8 cellular contexts compared by ENCODE assay signal in the genomic region with DNA sequence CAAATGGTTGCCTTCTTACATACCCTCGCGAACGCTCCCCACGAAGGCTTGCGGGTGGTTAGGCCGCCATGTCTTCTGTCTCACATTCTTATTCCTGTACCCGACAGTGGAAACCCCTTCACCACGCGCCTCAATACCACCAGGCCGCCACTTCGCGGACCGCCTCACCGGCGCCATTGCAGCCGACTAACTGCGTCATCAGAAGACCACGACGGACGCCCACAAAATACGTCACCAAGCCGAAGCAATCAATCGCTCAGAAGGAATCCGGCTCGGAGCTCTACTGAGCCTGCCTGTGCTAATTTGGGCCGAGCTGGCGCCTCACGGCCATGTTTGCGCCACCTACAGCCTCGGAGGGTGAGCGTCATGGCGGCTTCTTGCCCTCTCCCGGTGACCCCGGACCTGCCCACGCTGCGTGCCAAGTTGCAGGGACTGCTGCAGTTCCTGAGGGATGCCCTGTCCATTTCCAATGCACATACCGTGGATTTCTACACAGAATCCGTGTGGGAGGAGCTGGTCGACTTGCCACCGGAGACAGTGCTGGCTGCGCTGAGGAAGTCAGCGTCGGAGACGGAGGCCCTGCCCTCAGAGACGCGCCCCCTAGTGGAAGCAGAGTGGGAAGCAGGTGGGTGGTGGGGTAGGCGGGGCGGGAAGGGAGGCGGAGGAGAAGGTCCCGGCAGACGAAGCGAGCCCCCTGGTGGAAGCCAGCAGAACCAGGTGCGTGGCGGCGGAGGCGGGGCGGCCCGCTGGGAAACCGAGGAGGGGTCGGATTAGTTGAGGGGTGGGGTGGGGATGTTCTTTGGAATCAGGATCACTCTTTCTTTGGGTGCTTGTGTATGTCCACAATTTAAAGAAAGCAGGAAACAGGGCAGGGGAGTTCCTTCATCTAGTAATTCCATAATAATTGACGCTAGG. TPM values are rescaled to one million over a fixed set of nuclear protein-coding genes. Genes with fewer than 3 reads are reported as not detected.
A peak's percentile ranks its signal among the peaks of the same experiment; 100 is the strongest.
DNase-seq lines count a peak whose midpoint lies in the region; ATAC-seq and TF ChIP-seq lines count a peak whose summit lies in the region.

A gene with protein sequence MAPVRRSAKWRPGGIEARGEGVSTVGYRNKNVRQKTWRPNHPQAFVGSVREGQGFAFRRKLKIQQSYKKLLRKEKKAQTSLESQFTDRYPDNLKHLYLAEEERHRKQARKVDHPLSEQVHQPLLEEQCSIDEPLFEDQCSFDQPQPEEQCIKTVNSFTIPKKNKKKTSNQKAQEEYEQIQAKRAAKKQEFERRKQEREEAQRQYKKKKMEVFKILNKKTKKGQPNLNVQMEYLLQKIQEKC (minus strand): TSS at position 188 of the 915 bp plus-strand sequence. CDS start 11 bp downstream, at position 177.
A gene with protein sequence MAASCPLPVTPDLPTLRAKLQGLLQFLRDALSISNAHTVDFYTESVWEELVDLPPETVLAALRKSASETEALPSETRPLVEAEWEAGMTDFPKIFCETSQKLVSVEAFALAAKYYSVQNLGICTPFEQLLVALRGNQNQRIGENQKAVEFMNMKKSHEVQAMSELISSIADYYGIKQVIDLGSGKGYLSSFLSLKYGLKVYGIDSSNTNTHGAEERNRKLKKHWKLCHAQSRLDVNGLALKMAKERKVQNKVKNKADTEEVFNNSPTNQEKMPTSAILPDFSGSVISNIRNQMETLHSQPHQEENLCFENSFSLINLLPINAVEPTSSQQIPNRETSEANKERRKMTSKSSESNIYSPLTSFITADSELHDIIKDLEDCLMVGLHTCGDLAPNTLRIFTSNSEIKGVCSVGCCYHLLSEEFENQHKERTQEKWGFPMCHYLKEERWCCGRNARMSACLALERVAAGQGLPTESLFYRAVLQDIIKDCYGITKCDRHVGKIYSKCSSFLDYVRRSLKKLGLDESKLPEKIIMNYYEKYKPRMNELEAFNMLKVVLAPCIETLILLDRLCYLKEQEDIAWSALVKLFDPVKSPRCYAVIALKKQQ (plus strand): TSS at position 330 of the 915 bp plus-strand sequence. CDS start 37 bp downstream, at position 367.

- no peaks in the 10 kb centered on the region for H3K9me3 ChIP-seq in CD4-positive, CD25-positive, alpha-beta regulatory T cell (ENCODE audit: control insufficient read depth in 2 of 2, low read length in 2 of 2)
- H3K9me3 ChIP-seq in liver (ENCODE audit: control insufficient read depth in 4 of 4, low read length in 3 of 4), result no peaks in the 10 kb centered on the region

- DNase-seq in CD4-positive, CD25-positive, alpha-beta regulatory T cell, result peak; percentile 95 to 98 (median 98)
- peak; percentile 99 for DNase-seq in NCI-H748 (lab: John Stamatoyannopoulos, UW; ENCODE audit: unreplicated experiment)
- peak; percentile 96 to 98 for DNase-seq in activated CD4-positive, alpha-beta T cell treated with anti-CD3 and anti-CD28 coated beads, Interleukin-2, amount 50 U/mL, for 4 hours
- DNase-seq in dermis microvascular lymphatic vessel endothelial cell (ENCODE audit: low read depth in 2 of 2), result peak; percentile 98 to 99
- peak; percentile 98 for DNase-seq in stimulated activated CD4-positive, alpha-beta T cell treated with anti-CD3 and anti-CD28 coated beads, Interleukin-4, amount 100 ng/mL, for 24 hours

- H3K4me3 Mint-ChIP-seq in CD4-positive, CD25-positive, alpha-beta regulatory T cell, result peak within 1 kb of the TSS; percentile 97 to 99 (median 98)

- H3K36me3 ChIP-seq in CD4-positive, CD25-positive, alpha-beta regulatory T cell (ENCODE audit: control insufficient read depth, insufficient read depth, low read length), result peaks cover 17% of the 10 kb centered on the region
- peaks cover 2 to 21% (median 13%) of the 10 kb centered on the region in 4 donors for H3K36me3 ChIP-seq in liver (ENCODE audit: control insufficient read depth in 4 of 4, insufficient read depth in 3 of 4, low read depth in 1 of 4, low read length in 3 of 4)

- peaks cover 26 to 70% (median 47%) of the 10 kb centered on the region in 4 donors for H3K4me1 Mint-ChIP-seq in CD4-positive, CD25-positive, alpha-beta regulatory T cell

- peak within 1 kb of the TSS; percentile 99 to 100 (median 99) for H3K27ac Mint-ChIP-seq in CD4-positive, CD25-positive, alpha-beta regulatory T cell

- TF ChIP-seq CTCF in liver (IDR thresholded peaks at IDR 0.05; ENCODE audit: low read depth, low read length, missing input control), result peak; percentile 85

- peak within 1 kb of the TSS; percentile 97 for H3K4me3 ChIP-seq in CD4-positive, CD25-positive, alpha-beta regulatory T cell (ENCODE audit: low read depth, low read length)
- H3K4me3 ChIP-seq in liver (ENCODE audit: low read depth in 1 of 3, low read length in 3 of 3), result peak within 1 kb of the TSS; percentile 71 to 99 (median 98)

- H3K9me3 Mint-ChIP-seq in CD4-positive, CD25-positive, alpha-beta regulatory T cell, result no peaks in the 10 kb centered on the region

- H3K27me3 Mint-ChIP-seq in CD4-positive, CD25-positive, alpha-beta regulatory T cell, result peaks cover 7% of the 10 kb centered on the region

- under 1% methylated on average over 61 of the region's 61 CpGs for WGBS in liver

- peak; percentile 92 to 93 for ATAC-seq in CD4-positive, CD25-positive, alpha-beta regulatory T cell (ENCODE audit: low read depth in 2 of 2)
- ATAC-seq in GM19372 (IDR thresholded peaks at IDR 0.05; ENCODE audit: low read depth, unreplicated experiment), result peak; percentile 91
- peak; percentile 93 for ATAC-seq in HG03558 (IDR thresholded peaks at IDR 0.05; ENCODE audit: extremely low read depth, unreplicated experiment)

- H3K36me3 Mint-ChIP-seq in CD4-positive, CD25-positive, alpha-beta regulatory T cell, result peaks cover 32% of the 10 kb centered on the region

- H3K4me1 ChIP-seq in CD4-positive, CD25-positive, alpha-beta regulatory T cell (ENCODE audit: control insufficient read depth, insufficient read depth, low read length, poor library complexity, severe bottlenecking), result peaks cover 36% of the 10 kb centered on the region
- peaks cover 5 to 32% (median 30%) of the 10 kb centered on the region in 4 donors for H3K4me1 ChIP-seq in liver (ENCODE audit: control insufficient read depth in 4 of 4, insufficient read depth in 4 of 4, low read length in 3 of 4)

- peak within 1 kb of the TSS; percentile 94 for H3K27ac ChIP-seq in CD4-positive, CD25-positive, alpha-beta regulatory T cell (ENCODE audit: insufficient read depth, low read length, poor library complexity, severe bottlenecking)
- peak within 1 kb of the TSS; percentile 96 to 98 for H3K27ac ChIP-seq in liver (ENCODE audit: low read depth in 1 of 2, low read length in 2 of 2)

- peak; percentile 69 to 73 for TF ChIP-seq RAD21 in liver (IDR thresholded peaks at IDR 0.05)

- H3K27me3 ChIP-seq in CD4-positive, CD25-positive, alpha-beta regulatory T cell (ENCODE audit: control insufficient read depth, insufficient read depth, low read length), result no peaks in the 10 kb centered on the region
- H3K27me3 ChIP-seq in liver (ENCODE audit: control insufficient read depth in 4 of 4, insufficient read depth in 4 of 4, low read length in 3 of 4), result no peaks in the 10 kb centered on the region

- peak within 1 kb of the TSS; percentile 96 to 100 for H3K9ac ChIP-seq in liver (ENCODE audit: low read depth in 1 of 2, low read length in 2 of 2)

TF ChIP-seq in liver, 16 proteins besides CTCF, POLR2A, EP300 and RAD21 (continues in another document):
- TF ChIP-seq FOXA2 (IDR thresholded peaks at IDR 0.05) (peak; percentile 47), YY1 (IDR thresholded peaks at IDR 0.05) (peak; percentile 100), GABPA (IDR thresholded peaks at IDR 0.05 in 1 of 2, conservative IDR thresholded peaks at IDR 0.05 in 1 of 2) (peak in 1 of 2 donors; percentile 73), RXRA (IDR thresholded peaks at IDR 0.05) (peak; percentile 73 to 81), FOXA1 (IDR thresholded peaks at IDR 0.05) (peak; percentile 76), HNF4G (IDR thresholded peaks at IDR 0.05) (peak; percentile 19)
- TF ChIP-seq, protein P1, sequence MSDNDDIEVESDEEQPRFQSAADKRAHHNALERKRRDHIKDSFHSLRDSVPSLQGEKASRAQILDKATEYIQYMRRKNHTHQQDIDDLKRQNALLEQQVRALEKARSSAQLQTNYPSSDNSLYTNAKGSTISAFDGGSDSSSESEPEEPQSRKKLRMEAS (IDR thresholded peaks at IDR 0.05), result peak; percentile 94
- TF ChIP-seq, protein P2, sequence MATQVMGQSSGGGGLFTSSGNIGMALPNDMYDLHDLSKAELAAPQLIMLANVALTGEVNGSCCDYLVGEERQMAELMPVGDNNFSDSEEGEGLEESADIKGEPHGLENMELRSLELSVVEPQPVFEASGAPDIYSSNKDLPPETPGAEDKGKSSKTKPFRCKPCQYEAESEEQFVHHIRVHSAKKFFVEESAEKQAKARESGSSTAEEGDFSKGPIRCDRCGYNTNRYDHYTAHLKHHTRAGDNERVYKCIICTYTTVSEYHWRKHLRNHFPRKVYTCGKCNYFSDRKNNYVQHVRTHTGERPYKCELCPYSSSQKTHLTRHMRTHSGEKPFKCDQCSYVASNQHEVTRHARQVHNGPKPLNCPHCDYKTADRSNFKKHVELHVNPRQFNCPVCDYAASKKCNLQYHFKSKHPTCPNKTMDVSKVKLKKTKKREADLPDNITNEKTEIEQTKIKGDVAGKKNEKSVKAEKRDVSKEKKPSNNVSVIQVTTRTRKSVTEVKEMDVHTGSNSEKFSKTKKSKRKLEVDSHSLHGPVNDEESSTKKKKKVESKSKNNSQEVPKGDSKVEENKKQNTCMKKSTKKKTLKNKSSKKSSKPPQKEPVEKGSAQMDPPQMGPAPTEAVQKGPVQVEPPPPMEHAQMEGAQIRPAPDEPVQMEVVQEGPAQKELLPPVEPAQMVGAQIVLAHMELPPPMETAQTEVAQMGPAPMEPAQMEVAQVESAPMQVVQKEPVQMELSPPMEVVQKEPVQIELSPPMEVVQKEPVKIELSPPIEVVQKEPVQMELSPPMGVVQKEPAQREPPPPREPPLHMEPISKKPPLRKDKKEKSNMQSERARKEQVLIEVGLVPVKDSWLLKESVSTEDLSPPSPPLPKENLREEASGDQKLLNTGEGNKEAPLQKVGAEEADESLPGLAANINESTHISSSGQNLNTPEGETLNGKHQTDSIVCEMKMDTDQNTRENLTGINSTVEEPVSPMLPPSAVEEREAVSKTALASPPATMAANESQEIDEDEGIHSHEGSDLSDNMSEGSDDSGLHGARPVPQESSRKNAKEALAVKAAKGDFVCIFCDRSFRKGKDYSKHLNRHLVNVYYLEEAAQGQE (IDR thresholded peaks at IDR 0.05), result peak; percentile 88

RNA-seq across cellular contexts. Expression of the first gene that starts in this region (rescaled TPM):
- total RNA-seq in CD4-positive, CD25-positive, alpha-beta regulatory T cell, result 141 TPM
- 100 to 1,000 TPM in 2 of 4 donors, 10 to 100 TPM in 2; 84.5 to 108 (median 99.8) TPM for polyA plus RNA-seq in CD4-positive, CD25-positive, alpha-beta regulatory T cell
- total RNA-seq in dermis microvascular lymphatic vessel endothelial cell (26.0 and 26.1 TPM in 2 replicates), liver (10 to 100 TPM; 16.1 to 20.2 TPM)
- 10 to 100 TPM; 14.4 to 22.0 TPM for polyA plus RNA-seq in liver

RNA-seq across cellular contexts. Expression of the second gene that starts in this region (rescaled TPM):
- total RNA-seq in CD4-positive, CD25-positive, alpha-beta regulatory T cell, result 13.4 TPM
- polyA plus RNA-seq in CD4-positive, CD25-positive, alpha-beta regulatory T cell, result 10 to 100 TPM; 12.6 to 16.1 (median 14.4) TPM
- total RNA-seq in dermis microvascular lymphatic vessel endothelial cell (8.9 and 10.1 TPM in 2 replicates), liver (10 to 100 TPM; 11.3 to 13.4 TPM)
- polyA plus RNA-seq in liver, result 1 to 10 TPM; 1.5 to 7.9 TPM

Comparison
In these comparisons a context has a peak if more than half of its experiments do, and no peak if none do; other contexts are left out.
1. Peak in every context shown above with its lines: DNase-seq, ATAC-seq, H3K4me3 ChIP-seq and H3K27ac ChIP-seq.